1 cellular context compared by ENCODE assay signal in the genomic region with DNA sequence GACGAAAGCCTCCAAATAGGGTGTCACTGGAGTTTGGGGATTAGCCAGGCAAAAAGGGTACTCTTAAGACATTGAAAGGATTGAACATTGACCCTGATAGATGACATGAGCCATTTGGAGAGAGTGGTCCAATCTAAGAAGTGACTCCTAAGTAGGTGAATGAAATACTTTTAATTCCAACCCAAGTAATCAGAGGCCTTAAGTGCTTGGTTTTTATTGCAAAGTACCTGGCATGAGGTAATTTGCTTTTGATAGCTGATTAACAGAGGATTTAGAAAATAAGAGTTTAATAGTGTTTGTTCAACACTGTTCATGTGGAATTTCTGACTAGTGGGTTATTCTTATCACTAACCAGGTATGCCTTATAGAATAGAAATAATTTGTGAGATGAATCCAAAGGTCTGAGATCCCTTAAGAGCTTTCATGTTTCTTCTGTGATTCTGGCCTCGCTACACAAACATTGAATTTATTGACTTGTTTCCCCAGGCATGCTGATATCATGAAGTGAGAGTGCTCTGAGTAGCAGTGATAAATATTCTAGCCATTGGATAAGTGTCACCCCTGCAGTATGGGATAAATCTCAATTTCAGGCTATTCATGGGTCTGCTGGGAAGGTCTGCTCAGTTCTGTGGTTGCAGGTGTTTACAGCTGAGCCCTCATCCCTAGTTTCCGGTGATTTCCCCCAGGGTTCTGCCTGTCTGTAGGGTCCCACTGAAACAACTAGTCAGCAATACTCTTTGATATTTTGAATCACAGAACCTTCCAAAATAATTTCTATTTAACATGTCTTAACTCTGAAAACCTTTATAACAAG.
TF ChIP-seq lines count a peak whose summit lies in the region.

No MANE protein-coding gene starts in this region.

TF ChIP-seq in HEK293, 187 proteins besides CTCF, POLR2A, EP300 and RAD21 (continued from another document):
- TF ChIP-seq, protein P1, sequence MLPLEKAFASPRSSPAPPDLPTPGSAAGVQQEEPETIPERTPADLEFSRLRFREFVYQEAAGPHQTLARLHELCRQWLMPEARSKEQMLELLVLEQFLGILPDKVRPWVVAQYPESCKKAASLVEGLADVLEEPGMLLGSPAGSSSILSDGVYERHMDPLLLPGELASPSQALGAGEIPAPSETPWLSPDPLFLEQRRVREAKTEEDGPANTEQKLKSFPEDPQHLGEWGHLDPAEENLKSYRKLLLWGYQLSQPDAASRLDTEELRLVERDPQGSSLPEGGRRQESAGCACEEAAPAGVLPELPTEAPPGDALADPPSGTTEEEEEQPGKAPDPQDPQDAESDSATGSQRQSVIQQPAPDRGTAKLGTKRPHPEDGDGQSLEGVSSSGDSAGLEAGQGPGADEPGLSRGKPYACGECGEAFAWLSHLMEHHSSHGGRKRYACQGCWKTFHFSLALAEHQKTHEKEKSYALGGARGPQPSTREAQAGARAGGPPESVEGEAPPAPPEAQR (tag by site-specific recombination; IDR thresholded peaks at IDR 0.05) = no peak
- TF ChIP-seq, protein P2, sequence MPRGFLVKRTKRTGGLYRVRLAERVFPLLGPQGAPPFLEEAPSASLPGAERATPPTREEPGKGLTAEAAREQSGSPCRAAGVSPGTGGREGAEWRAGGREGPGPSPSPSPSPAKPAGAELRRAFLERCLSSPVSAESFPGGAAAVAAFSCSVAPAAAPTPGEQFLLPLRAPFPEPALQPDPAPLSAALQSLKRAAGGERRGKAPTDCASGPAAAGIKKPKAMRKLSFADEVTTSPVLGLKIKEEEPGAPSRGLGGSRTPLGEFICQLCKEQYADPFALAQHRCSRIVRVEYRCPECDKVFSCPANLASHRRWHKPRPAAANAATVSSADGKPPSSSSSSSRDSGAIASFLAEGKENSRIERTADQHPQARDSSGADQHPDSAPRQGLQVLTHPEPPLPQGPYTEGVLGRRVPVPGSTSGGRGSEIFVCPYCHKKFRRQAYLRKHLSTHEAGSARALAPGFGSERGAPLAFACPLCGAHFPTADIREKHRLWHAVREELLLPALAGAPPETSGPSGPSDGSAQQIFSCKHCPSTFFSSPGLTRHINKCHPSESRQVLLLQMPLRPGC (tag by site-specific recombination; IDR thresholded peaks at IDR 0.05) = 0 out of 2 replicates have a peak, but pooled peaks have one; percentile 13
- TF ChIP-seq ZNF341 (tag by site-specific recombination; IDR thresholded peaks at IDR 0.05; ENCODE audit: low read depth) (no peak), ZNF266 (tag by site-specific recombination; IDR thresholded peaks at IDR 0.05; ENCODE audit: low read depth) (no peak), ZNF174 (tag by site-specific recombination; IDR thresholded peaks at IDR 0.05) (no peak), ZNF155 (tag by site-specific recombination; IDR thresholded peaks at IDR 0.05) (no peak), SETDB1 (IDR thresholded peaks at IDR 0.05; ENCODE audit: insufficient read length, low read length) (no peak)
- TF ChIP-seq, protein P3, sequence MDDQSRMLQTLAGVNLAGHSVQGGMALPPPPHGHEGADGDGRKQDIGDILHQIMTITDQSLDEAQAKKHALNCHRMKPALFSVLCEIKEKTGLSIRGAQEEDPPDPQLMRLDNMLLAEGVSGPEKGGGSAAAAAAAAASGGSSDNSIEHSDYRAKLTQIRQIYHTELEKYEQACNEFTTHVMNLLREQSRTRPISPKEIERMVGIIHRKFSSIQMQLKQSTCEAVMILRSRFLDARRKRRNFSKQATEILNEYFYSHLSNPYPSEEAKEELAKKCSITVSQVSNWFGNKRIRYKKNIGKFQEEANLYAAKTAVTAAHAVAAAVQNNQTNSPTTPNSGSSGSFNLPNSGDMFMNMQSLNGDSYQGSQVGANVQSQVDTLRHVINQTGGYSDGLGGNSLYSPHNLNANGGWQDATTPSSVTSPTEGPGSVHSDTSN (CRISPR knock-in tag; IDR thresholded peaks at IDR 0.05) = no peak
- TF ChIP-seq, protein P4, sequence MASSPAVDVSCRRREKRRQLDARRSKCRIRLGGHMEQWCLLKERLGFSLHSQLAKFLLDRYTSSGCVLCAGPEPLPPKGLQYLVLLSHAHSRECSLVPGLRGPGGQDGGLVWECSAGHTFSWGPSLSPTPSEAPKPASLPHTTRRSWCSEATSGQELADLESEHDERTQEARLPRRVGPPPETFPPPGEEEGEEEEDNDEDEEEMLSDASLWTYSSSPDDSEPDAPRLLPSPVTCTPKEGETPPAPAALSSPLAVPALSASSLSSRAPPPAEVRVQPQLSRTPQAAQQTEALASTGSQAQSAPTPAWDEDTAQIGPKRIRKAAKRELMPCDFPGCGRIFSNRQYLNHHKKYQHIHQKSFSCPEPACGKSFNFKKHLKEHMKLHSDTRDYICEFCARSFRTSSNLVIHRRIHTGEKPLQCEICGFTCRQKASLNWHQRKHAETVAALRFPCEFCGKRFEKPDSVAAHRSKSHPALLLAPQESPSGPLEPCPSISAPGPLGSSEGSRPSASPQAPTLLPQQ (tag by site-specific recombination; IDR thresholded peaks at IDR 0.05) = 0 out of 2 replicates have a peak, but pooled peaks have one; percentile 8
